12 cellular contexts compared by ENCODE assay signal in the genomic region with DNA sequence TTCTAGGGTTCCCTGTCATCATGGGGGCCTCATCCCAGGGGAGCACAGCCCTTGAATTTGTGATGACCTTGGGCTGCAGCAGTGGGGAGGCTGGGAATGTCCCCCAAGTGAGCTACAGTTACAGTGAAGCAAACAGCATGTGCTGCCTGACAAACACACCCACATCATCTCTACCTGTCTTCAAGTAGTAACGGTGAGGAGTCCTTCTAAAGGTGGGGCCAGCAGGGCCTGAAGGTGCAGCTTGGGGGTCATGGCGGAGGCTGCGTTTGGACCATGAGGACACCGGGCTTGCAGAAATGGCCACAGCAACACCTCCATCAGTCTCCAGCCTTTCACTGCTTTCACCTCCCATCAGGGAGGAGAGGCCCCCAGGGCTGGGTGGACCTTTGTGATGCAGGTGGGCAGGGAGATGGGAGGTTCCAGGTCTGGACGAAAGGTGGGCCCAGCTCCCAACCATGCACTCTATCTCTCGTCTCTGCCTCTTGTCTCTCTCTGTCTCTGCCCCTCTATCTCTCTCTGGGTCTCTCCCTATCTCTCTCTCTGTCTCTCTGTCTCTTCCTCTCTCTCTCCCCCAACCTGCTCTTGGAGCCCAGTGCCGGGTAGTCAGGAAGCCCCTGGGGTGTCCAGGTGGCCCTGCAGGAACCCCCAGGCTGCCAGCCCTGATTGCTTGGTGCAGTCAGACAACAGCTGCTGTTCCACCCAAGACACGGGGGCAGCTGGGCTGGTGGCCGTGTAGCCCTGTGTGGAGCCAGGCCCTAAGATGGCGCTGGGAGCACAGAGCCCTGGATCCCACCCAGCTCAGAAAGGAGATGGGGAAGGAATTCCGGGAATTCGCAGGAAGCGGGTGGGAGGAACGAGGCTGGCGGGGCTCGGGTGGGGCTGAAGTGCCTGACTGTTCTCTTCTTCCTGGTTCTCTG. TPM values are rescaled to one million over a fixed set of nuclear protein-coding genes. Genes with fewer than 3 reads are reported as not detected.
DNase-seq lines count a peak whose midpoint lies in the region; ATAC-seq, FAIRE-seq and TF ChIP-seq lines count a peak whose summit lies in the region.
"Had no signal": no experiment of that assay in that cellular context is flagged by ENCODE, and none has a peak within 500 bp of the region (broad histone marks: within the 10 kb centered on the region; RNA-seq: fewer than 3 reads in every experiment).

No MANE protein-coding gene starts in this region.

- POLR2A ChIA-PET in HepG2 (lab: Yijun Ruan, JAX): no interaction called here

- no peak for TF ChIP-seq EP300 in HepG2 (IDR thresholded peaks at IDR 0.05; ENCODE audit: low read depth in 2 of 2, low read length in 2 of 2)
- no peak for TF ChIP-seq EP300 in HepG2 (CRISPR knock-in tag; IDR thresholded peaks at IDR 0.05; ENCODE audit: borderline replicate concordance)

- WGBS in right lobe of liver (ENCODE audit: insufficient coverage, low coverage, low lambda C conversion rate, missing lambda C conversion rate): 46% methylated on average over 8 of the region's 16 CpGs
- WGBS in HepG2 (ENCODE audit: low lambda C conversion rate): 16% methylated on average over 13 of the region's 16 CpGs

- H3K27me3 Mint-ChIP-seq in astrocyte (ENCODE audit: low read depth, unreplicated experiment): peaks cover 12% of the 10 kb centered on the region
- H3K27me3 Mint-ChIP-seq in activated T-helper 2 cell treated with anti-CD3 and anti-CD28 coated beads, Interferon-gamma antibody, Interleukin-2, Interleukin-4, amounts not matched to agents 10 μg/mL and 5 μg/mL and 100 μg/mL, durations not matched to agents 14 hours and 24 hours and 36 hours (ENCODE audit: low read depth): no peaks in the 10 kb centered on the region

- no peak for TF ChIP-seq CTCF in right lobe of liver (IDR thresholded peaks at IDR 0.05)
- TF ChIP-seq CTCF in HepG2 (CRISPR knock-in tag; IDR thresholded peaks at IDR 0.05): no peak
- TF ChIP-seq CTCF in astrocyte (IDR thresholded peaks at IDR 0.05; ENCODE audit: insufficient read depth, low read depth, low read length): no peak
- no peak for TF ChIP-seq CTCF in vagina (IDR thresholded peaks at IDR 0.05)

- H3K4me2 ChIP-seq in HepG2 (ENCODE audit: low read depth, low read length) (no peak overlapping the region), astrocyte (ENCODE audit: low read length) (no peak overlapping the region)
- H3K4me2 ChIP-seq: BLaER1 had no signal

- in situ Hi-C loops in HepG2 (cut with HindIII; ENCODE audit: extremely low pct_ligation_motif_present, low pct_unique_long_range_greater_than_20kb): no loop called here

- H3K79me2 ChIP-seq in HepG2 (ENCODE audit: insufficient read depth, low read length) (no peaks in the 10 kb centered on the region), astrocyte (ENCODE audit: insufficient read depth, low read length) (no peaks in the 10 kb centered on the region)

- H2AFZ ChIP-seq in HepG2 (ENCODE audit: low read length): no peak overlapping the region
- peak overlapping the region; percentile 18 for H2AFZ ChIP-seq in astrocyte (ENCODE audit: low read depth, low read length)

- H3K4me3 ChIP-seq in right lobe of liver (no peak overlapping the region), HepG2 (replicated peaks in 1 of 3; ENCODE audit: insufficient read depth in 1 of 3, low read depth in 2 of 3, low read length in 3 of 3) (no peak overlapping the region), astrocyte (ENCODE audit: insufficient read depth, low read depth, low read length) (no peak overlapping the region), vagina (no peak overlapping the region)
- H3K4me3 ChIP-seq: BLaER1, gastrocnemius medialis had no signal

- H3K36me3 ChIP-seq in right lobe of liver (no peaks in the 10 kb centered on the region), HepG2 (replicated peaks in 1 of 2; ENCODE audit: control insufficient read depth in 1 of 2, insufficient read depth in 2 of 2, low read length in 2 of 2) (no peaks in the 10 kb centered on the region), astrocyte (ENCODE audit: insufficient read depth, low read length) (no peaks in the 10 kb centered on the region), vagina (no peaks in the 10 kb centered on the region)
- H3K36me3 ChIP-seq: BLaER1, gastrocnemius medialis had no signal

- no peaks in the 10 kb centered on the region for H3K36me3 Mint-ChIP-seq in astrocyte (ENCODE audit: low read depth, unreplicated experiment)
- H3K36me3 Mint-ChIP-seq in activated T-helper 2 cell treated with anti-CD3 and anti-CD28 coated beads, Interferon-gamma antibody, Interleukin-2, Interleukin-4, amounts not matched to agents 10 μg/mL and 5 μg/mL and 100 μg/mL, durations not matched to agents 14 hours and 24 hours and 36 hours (ENCODE audit: low read depth): no peaks in the 10 kb centered on the region

- no peaks in the 10 kb centered on the region for H3K9me3 Mint-ChIP-seq in astrocyte (ENCODE audit: unreplicated experiment)
- H3K9me3 Mint-ChIP-seq in activated T-helper 2 cell treated with anti-CD3 and anti-CD28 coated beads, Interferon-gamma antibody, Interleukin-2, Interleukin-4, amounts not matched to agents 10 μg/mL and 5 μg/mL and 100 μg/mL, durations not matched to agents 14 hours and 24 hours and 36 hours: no peaks in the 10 kb centered on the region
- H3K9me3 Mint-ChIP-seq: T-helper 2 cell treated with Interferon-gamma antibody and Interleukin-4, amounts not matched to agents 5 μg/mL and 100 μg/mL, for 36 hours had no signal

- H3K4me1 Mint-ChIP-seq in astrocyte (ENCODE audit: low read depth, unreplicated experiment): peaks cover 2% of the 10 kb centered on the region
- peaks cover 1% of the 10 kb centered on the region for H3K4me1 Mint-ChIP-seq in activated T-helper 2 cell treated with anti-CD3 and anti-CD28 coated beads, Interferon-gamma antibody, Interleukin-2, Interleukin-4, amounts not matched to agents 10 μg/mL and 5 μg/mL and 100 μg/mL, durations not matched to agents 14 hours and 24 hours and 36 hours (ENCODE audit: low read depth)

- CTCF ChIA-PET in HepG2 (lab: Yijun Ruan, JAX; ENCODE audit: low intra/inter-chr PET ratio, low total read pairs): no interaction called here

- FAIRE-seq in HepG2 (lab: Jason Lieb, UNC) (no peak), astrocyte (lab: Jason Lieb, UNC) (no peak)

- H4K20me1 ChIP-seq in HepG2 (ENCODE audit: insufficient read depth, low read length) (no peaks in the 10 kb centered on the region), astrocyte (ENCODE audit: insufficient read depth, low read length) (no peaks in the 10 kb centered on the region)
- H4K20me1 ChIP-seq: BLaER1 had no signal

- BruUV-seq in HepG2 (replicated peaks; lab: Mats Ljungman, UMichigan): no TSS peak

- no peak for ATAC-seq in right lobe of liver
- no peak for ATAC-seq in HepG2
- ATAC-seq in HG02759 (IDR thresholded peaks at IDR 0.05; ENCODE audit: unreplicated experiment): no peak
- ATAC-seq in GM21381 (IDR thresholded peaks at IDR 0.05; ENCODE audit: unreplicated experiment): no peak
- ATAC-seq: gastrocnemius medialis had no signal

- H3K27ac Mint-ChIP-seq in astrocyte (ENCODE audit: unreplicated experiment): peak overlapping the region; percentile 68
- no peak overlapping the region for H3K27ac Mint-ChIP-seq in activated T-helper 2 cell treated with anti-CD3 and anti-CD28 coated beads, Interferon-gamma antibody, Interleukin-2, Interleukin-4, amounts not matched to agents 10 μg/mL and 5 μg/mL and 100 μg/mL, durations not matched to agents 14 hours and 24 hours and 36 hours
- H3K27ac Mint-ChIP-seq: T-helper 2 cell treated with Interferon-gamma antibody and Interleukin-4, amounts not matched to agents 5 μg/mL and 100 μg/mL, for 36 hours had no signal

- TF ChIP-seq POLR2A in right lobe of liver (IDR thresholded peaks at IDR 0.05) (no peak), HepG2 (IDR thresholded peaks at IDR 0.05; ENCODE audit: insufficient read depth in 1 of 2, low read depth in 2 of 2, low read length in 2 of 2) (no peak), vagina (IDR thresholded peaks at IDR 0.05) (no peak)

- H3K27ac ChIP-seq in right lobe of liver (no peak overlapping the region), HepG2 (ENCODE audit: extremely low read length, insufficient read depth, low read length) (no peak overlapping the region), astrocyte (ENCODE audit: low read depth, low read length) (no peak overlapping the region), vagina (no peak overlapping the region)
- H3K27ac ChIP-seq: BLaER1, gastrocnemius medialis had no signal

- intact Hi-C loops in right lobe of liver (cut with DNase I) (no loop called here), HepG2 (cut with micrococcal nuclease; ENCODE audit: unreplicated experiment) (no loop called here), vagina (cut with DNase I) (no loop called here)
- intact Hi-C loops in activated T-helper 2 cell treated with anti-CD3 and anti-CD28 coated beads, Interferon-gamma antibody, Interleukin-2, Interleukin-4, amounts not matched to agents 10 μg/mL and 5 μg/mL and 100 μg/mL, durations not matched to agents 14 hours and 24 hours and 36 hours (cut with micrococcal nuclease): no loop called here

- H3K9ac ChIP-seq in HepG2 (ENCODE audit: insufficient read depth, low read depth, low read length) (no peak overlapping the region), astrocyte (ENCODE audit: low read length) (no peak overlapping the region)
- H3K9ac ChIP-seq: BLaER1 had no signal

- H3K4me3 Mint-ChIP-seq in astrocyte (ENCODE audit: unreplicated experiment): no peak overlapping the region
- no peak overlapping the region for H3K4me3 Mint-ChIP-seq in activated T-helper 2 cell treated with anti-CD3 and anti-CD28 coated beads, Interferon-gamma antibody, Interleukin-2, Interleukin-4, amounts not matched to agents 10 μg/mL and 5 μg/mL and 100 μg/mL, durations not matched to agents 14 hours and 24 hours and 36 hours (ENCODE audit: low read depth)
- H3K4me3 Mint-ChIP-seq: T-helper 2 cell treated with Interferon-gamma antibody and Interleukin-4, amounts not matched to agents 5 μg/mL and 100 μg/mL, for 36 hours had no signal

- H3K27me3 ChIP-seq in right lobe of liver (no peaks in the 10 kb centered on the region), HepG2 (ENCODE audit: control insufficient read depth in 1 of 2, insufficient read depth in 2 of 2, low read length in 2 of 2) (peaks cover 6 to 37% of the 10 kb centered on the region in 2 experiments), astrocyte (ENCODE audit: insufficient read depth, low read length) (no peaks in the 10 kb centered on the region), vagina (no peaks in the 10 kb centered on the region)
- H3K27me3 ChIP-seq: BLaER1 had no signal

- peak in 2 of 3 donors; percentile 12 to 39 for DNase-seq in right lobe of liver
- DNase-seq in HepG2 (ENCODE audit: low spot score): no peak
- peak; percentile 26 for DNase-seq in astrocyte (ENCODE audit: low read depth)
- peak; percentile 87 for DNase-seq in mesenteric fat pad (ENCODE audit: low spot score)
- DNase-seq in vagina (ENCODE audit: extremely low spot score in 2 of 2): peak; percentile 71 to 82
- no peak for DNase-seq in activated T-helper 2 cell treated with anti-CD3 and anti-CD28 coated beads, Interferon-gamma antibody, Interleukin-2, Interleukin-4, amounts not matched to agents 10 μg/mL and 5 μg/mL and 100 μg/mL, durations not matched to agents 14 hours and 24 hours and 36 hours (ENCODE audit: low spot score)
- DNase-seq: gastrocnemius medialis, NCI-H748 treated with DMSO at 0.1 percent for 48 hours had no signal

- TF ChIP-seq RAD21 in HepG2 (CRISPR knock-in tag; IDR thresholded peaks at IDR 0.05): no peak

- H3K9me3 ChIP-seq in right lobe of liver: no peaks in the 10 kb centered on the region
- no peaks in the 10 kb centered on the region for H3K9me3 ChIP-seq in HepG2 (ENCODE audit: low read length)
- H3K9me3 ChIP-seq in astrocyte (ENCODE audit: insufficient read depth, low read depth, low read length): no peaks in the 10 kb centered on the region
- H3K9me3 ChIP-seq in vagina: no peaks in the 10 kb centered on the region
- H3K9me3 ChIP-seq: BLaER1, gastrocnemius medialis had no signal

- H3K4me1 ChIP-seq in right lobe of liver (no peaks in the 10 kb centered on the region), HepG2 (ENCODE audit: insufficient read depth, low read length) (peaks cover 20% of the 10 kb centered on the region), astrocyte (ENCODE audit: insufficient read depth, low read length) (no peaks in the 10 kb centered on the region), vagina (peaks cover 4% of the 10 kb centered on the region)
- H3K4me1 ChIP-seq: gastrocnemius medialis had no signal

RNA-seq across cellular contexts. Expression of a gene that starts 55.5 kb away (rescaled TPM):
- total RNA-seq in right lobe of liver (under 1 TPM in 5 of 6 experiments, not detected in 1; 0.09 to 0.19 (median 0.10) TPM), HepG2 (2016; rRNA removed; fragmentation: Illumina TruSeq; extraction: Trizol) (0.04 TPM in 2 replicates), astrocyte (2.6 and 4.1 TPM in 2 replicates), mesenteric fat pad (1.3 TPM), vagina (2.9 TPM)
- not detected in 2 replicates for total RNA-seq in HepG2 (2016; cell fraction: cytosol; rRNA removed; fragmentation: Illumina TruSeq; extraction: Trizol; ENCODE audit: low read depth)
- 0.04 TPM in 1 of 2 replicates, not detected in the other for total RNA-seq in HepG2 (2016; cell fraction: insoluble cytoplasmic fraction; rRNA removed; fragmentation: Illumina TruSeq; extraction: Trizol)
- not detected in 2 replicates for total RNA-seq in HepG2 (2016; cell fraction: membrane; rRNA removed; fragmentation: Illumina TruSeq; extraction: Trizol)
- total RNA-seq in HepG2 (2016; cell fraction: nucleus; rRNA removed; fragmentation: Illumina TruSeq; extraction: Trizol): not detected in 2 replicates
- not detected in 2 replicates for polyA plus RNA-seq in HepG2 (2011; rRNA removed)
- polyA plus RNA-seq in HepG2 (2011; cell fraction: cytosol; rRNA removed): 0.04 TPM in 1 of 2 replicates, not detected in the other
- polyA plus RNA-seq in HepG2 (2011; cell fraction: nucleus; rRNA removed): 0.06 and 0.07 TPM in 2 replicates
- 0.04 TPM in 1 of 2 replicates, not detected in the other for polyA plus RNA-seq in HepG2 (2012)
- not detected in 2 replicates for polyA plus RNA-seq in HepG2 (2016; cell fraction: cytosol; fragmentation: Illumina TruSeq; extraction: Trizol; ENCODE audit: low read depth)
- polyA plus RNA-seq in HepG2 (2016; cell fraction: insoluble cytoplasmic fraction; fragmentation: Illumina TruSeq; extraction: Trizol; ENCODE audit: low read depth): not detected in 2 replicates
- not detected in 2 replicates for polyA plus RNA-seq in HepG2 (2016; cell fraction: membrane; fragmentation: Illumina TruSeq; extraction: Trizol; ENCODE audit: low read depth)
- polyA plus RNA-seq in HepG2 (2016; cell fraction: nucleus; fragmentation: Illumina TruSeq; extraction: Trizol; ENCODE audit: insufficient read depth, low read depth): not detected in 2 replicates
- polyA minus RNA-seq in HepG2 (2011; rRNA and poly(A)+ RNA removed; ENCODE audit: low replicate concordance): 0.04 and 2.6 TPM in 2 replicates
- polyA minus RNA-seq in HepG2 (2011; cell fraction: cytosol; rRNA and poly(A)+ RNA removed): not detected in 2 replicates
- not detected in 2 replicates for polyA minus RNA-seq in HepG2 (2011; cell fraction: nucleus; rRNA and poly(A)+ RNA removed)
- total RNA-seq in activated T-helper 2 cell treated with anti-CD3 and anti-CD28 coated beads, Interferon-gamma antibody, Interleukin-2, Interleukin-4, amounts not matched to agents 10 μg/mL and 5 μg/mL and 100 μg/mL, durations not matched to agents 14 hours and 24 hours and 36 hours: 0.05 TPM in 1 of 2 replicates, not detected in the other

Comparison
In these comparisons a context has a peak if more than half of its experiments do, and no peak if none do; other contexts are left out.
1. DNase-seq: peak in right lobe of liver (2 of 3), astrocyte (single experiment), mesenteric fat pad (single experiment) and vagina (2 of 2); none in HepG2 (single experiment) and activated T-helper 2 cell treated with anti-CD3 and anti-CD28 coated beads, Interferon-gamma antibody, Interleukin-2, Interleukin-4, amounts not matched to agents 10 μg/mL and 5 μg/mL and 100 μg/mL, durations not matched to agents 14 hours and 24 hours and 36 hours (single experiment).